ENCODE assay signal across 8 cellular contexts in genomic region chr19:50658438-50659317, GRCh38.
DNase-seq lines count a peak whose midpoint lies in the region; ATAC-seq, FAIRE-seq and TF ChIP-seq lines count a peak whose summit lies in the region.

No MANE protein-coding gene starts in this region.

- H3K4me3 Mint-ChIP-seq in T-helper 1 cell treated with Interleukin-12 subunit alpha and Interleukin-12 subunit beta and Interleukin-4 antibody, amounts not matched to agents 30 μg/mL and 1 μg/mL, for 36 hours, result peak overlapping the region; percentile 80

- no peaks in the 10 kb centered on the region for H3K36me3 Mint-ChIP-seq in T-helper 1 cell treated with Interleukin-12 subunit alpha and Interleukin-12 subunit beta and Interleukin-4 antibody, amounts not matched to agents 30 μg/mL and 1 μg/mL, for 36 hours (ENCODE audit: low read depth)

- peak overlapping the region; percentile 84 for H3K27ac Mint-ChIP-seq in T-helper 1 cell treated with Interleukin-12 subunit alpha and Interleukin-12 subunit beta and Interleukin-4 antibody, amounts not matched to agents 30 μg/mL and 1 μg/mL, for 36 hours

- ATAC-seq in HG03520 (IDR thresholded peaks at IDR 0.05; ENCODE audit: unreplicated experiment), result no peak
- no peak for ATAC-seq in GM18505 (IDR thresholded peaks at IDR 0.05; ENCODE audit: unreplicated experiment)

- no peak for TF ChIP-seq POLR2A in GM18505 (IDR thresholded peaks at IDR 0.05; ENCODE audit: borderline replicate concordance, extremely low read depth, insufficient read depth, insufficient read length)

- peak; percentile 93 for FAIRE-seq in HTR-8/SVneo (lab: Jason Lieb, UNC)

- in situ Hi-C loops in T47D (cut with HindIII; ENCODE audit: low pct_unique_long_range_greater_than_20kb, low sequenced_read_pairs), result no loop called here

- peaks cover 30% of the 10 kb centered on the region for H3K27me3 Mint-ChIP-seq in T-helper 1 cell treated with Interleukin-12 subunit alpha and Interleukin-12 subunit beta and Interleukin-4 antibody, amounts not matched to agents 30 μg/mL and 1 μg/mL, for 36 hours (ENCODE audit: low read depth)

- TF ChIP-seq CTCF in AG10803 (conservative IDR thresholded peaks at IDR 0.05; ENCODE audit: low read length), result no peak

- DNase-seq in AG10803 (ENCODE audit: low read depth) (peak; percentile 49), HTR-8/SVneo (ENCODE audit: insufficient read length, low spot score) (peak; percentile 96), T47D (ENCODE audit: low read depth in 1 of 2, low spot score in 1 of 2) (peak; percentile 94 to 95), islet precursor cell (peak; percentile 95)
- DNase-seq in stimulated activated CD4-positive, alpha-beta T cell treated with anti-CD3 and anti-CD28 coated beads, Interleukin-1b, Interleukin-23, amount 100 ng/mL, for 4 hours (ENCODE audit: low read depth in 2 of 2), result peak; percentile 12 to 59

- H3K9me3 Mint-ChIP-seq in T-helper 1 cell treated with Interleukin-12 subunit alpha and Interleukin-12 subunit beta and Interleukin-4 antibody, amounts not matched to agents 30 μg/mL and 1 μg/mL, for 36 hours, result peaks cover 19% of the 10 kb centered on the region

- peak overlapping the region; percentile 56 for H3K4me3 ChIP-seq in AG10803 (ENCODE audit: low read length)

- peaks cover 9% of the 10 kb centered on the region for H3K4me1 Mint-ChIP-seq in T-helper 1 cell treated with Interleukin-12 subunit alpha and Interleukin-12 subunit beta and Interleukin-4 antibody, amounts not matched to agents 30 μg/mL and 1 μg/mL, for 36 hours (ENCODE audit: low read depth)

Comparison
In these comparisons a context has a peak if more than half of its experiments do, and no peak if none do; other contexts are left out.
1. DNase-seq: peak in every context shown above with its lines; median percentile 96 in HTR-8/SVneo; 95 in islet precursor cell; 94 in T47D; 49 in AG10803; 36 in stimulated activated CD4-positive, alpha-beta T cell treated with anti-CD3 and anti-CD28 coated beads, Interleukin-1b, Interleukin-23, amount 100 ng/mL, for 4 hours.